8 cellular contexts compared by ENCODE assay signal in genomic region chr7:151028948-151029501, GRCh38. TPM values are rescaled to one million over a fixed set of nuclear protein-coding genes. Genes with fewer than 3 reads are reported as not detected.
DNase-seq lines count a peak whose midpoint lies in the region; ATAC-seq, FAIRE-seq and TF ChIP-seq lines count a peak whose summit lies in the region.

No MANE protein-coding gene starts in this region.

- H3K4me3 ChIP-seq in stomach = peak overlapping the region; percentile 60 to 82 (median 72)

- H3K27me3 ChIP-seq in stomach = no peaks in the 10 kb centered on the region

- H3K4me3 Mint-ChIP-seq in activated naive CD8-positive, alpha-beta T cell treated with anti-CD3 and anti-CD28 coated beads for 36 hours = peak overlapping the region; percentile 94
- peak overlapping the region; percentile 94 to 97 (median 95) for H3K4me3 Mint-ChIP-seq in immature natural killer cell

- peaks cover 20% of the 10 kb centered on the region for H3K4me1 Mint-ChIP-seq in activated naive CD8-positive, alpha-beta T cell treated with anti-CD3 and anti-CD28 coated beads for 36 hours
- peaks cover 22 to 23% of the 10 kb centered on the region in 2 donors for H3K4me1 Mint-ChIP-seq in immature natural killer cell

- peaks cover 0 to 27% (median 19%) of the 10 kb centered on the region in 4 donors for H3K36me3 ChIP-seq in stomach

- H3K9me3 ChIP-seq in stomach = no peaks in the 10 kb centered on the region

- no peak for TF ChIP-seq EP300 in stomach (IDR thresholded peaks at IDR 0.05)

- FAIRE-seq in frontal cortex (lab: Jason Lieb, UNC) = no peak

- TF ChIP-seq POLR2A in stomach (IDR thresholded peaks at IDR 0.05) = no peak

- 47 to 61% (median 50%) methylated on average over 17 of the region's 17 CpGs for WGBS in stomach, 5 donors

- H3K9me3 Mint-ChIP-seq in activated naive CD8-positive, alpha-beta T cell treated with anti-CD3 and anti-CD28 coated beads for 36 hours = no peaks in the 10 kb centered on the region
- no peaks in the 10 kb centered on the region for H3K9me3 Mint-ChIP-seq in immature natural killer cell

- ATAC-seq in HG02571 (IDR thresholded peaks at IDR 0.05; ENCODE audit: unreplicated experiment) (no peak), HG02973 (IDR thresholded peaks at IDR 0.05; ENCODE audit: unreplicated experiment) (no peak)

- peak; percentile 75 for DNase-seq in NCI-H1694 (lab: John Stamatoyannopoulos, UW)
- DNase-seq in NCI-H1694 treated with DMSO at 0.1 percent for 48 hours (lab: John Stamatoyannopoulos, UW) = no peak
- DNase-seq in activated naive CD8-positive, alpha-beta T cell treated with anti-CD3 and anti-CD28 coated beads for 36 hours = no peak
- DNase-seq in immature natural killer cell = no peak
- no peak for DNase-seq in stomach
- DNase-seq in frontal cortex (ENCODE audit: low spot score in 2 of 2) = no peak

- TF ChIP-seq CTCF in stomach (IDR thresholded peaks at IDR 0.05) = no peak

- no peaks in the 10 kb centered on the region for H3K27me3 Mint-ChIP-seq in activated naive CD8-positive, alpha-beta T cell treated with anti-CD3 and anti-CD28 coated beads for 36 hours
- peaks cover 7 to 12% (median 10%) of the 10 kb centered on the region in 3 donors for H3K27me3 Mint-ChIP-seq in immature natural killer cell (ENCODE audit: low read depth in 3 of 3)

- H3K36me3 Mint-ChIP-seq in activated naive CD8-positive, alpha-beta T cell treated with anti-CD3 and anti-CD28 coated beads for 36 hours = peaks cover 5% of the 10 kb centered on the region
- H3K36me3 Mint-ChIP-seq in immature natural killer cell = peaks cover 2 to 6% (median 3%) of the 10 kb centered on the region in 3 donors

- H3K4me1 ChIP-seq in stomach = peaks cover 5 to 43% (median 26%) of the 10 kb centered on the region in 4 donors

- H3K27ac Mint-ChIP-seq in activated naive CD8-positive, alpha-beta T cell treated with anti-CD3 and anti-CD28 coated beads for 36 hours = peak overlapping the region; percentile 90
- H3K27ac Mint-ChIP-seq in immature natural killer cell = peak overlapping the region; percentile 97 to 99 (median 98)

- peak overlapping the region; percentile 84 to 91 (median 88) for H3K27ac ChIP-seq in stomach

- intact Hi-C loops in stomach (cut with DNase I; ENCODE audit: low total_unique reads) = no loop called here

RNA-seq across cellular contexts. Expression of gene ABCB8, which starts 0.8 kb away (rescaled TPM):
- 10 to 100 TPM; 34.3 to 37.6 TPM for total RNA-seq in activated naive CD8-positive, alpha-beta T cell treated with anti-CD3 and anti-CD28 coated beads for 36 hours
- 10 to 100 TPM; 17.6 to 26.5 (median 23.3) TPM for polyA plus RNA-seq in immature natural killer cell
- 10 to 100 TPM; 14.1 to 57.2 (median 33.9) TPM for total RNA-seq in stomach
- 10 to 100 TPM in 1 of 3 donors, 1 to 10 TPM in 2; 9.5 to 19.1 (median 10.0) TPM for polyA plus RNA-seq in stomach
- total RNA-seq in frontal cortex = 22.8 TPM

RNA-seq across cellular contexts. Expression of gene ATG9B, which starts 4.7 kb away (rescaled TPM):
- total RNA-seq in activated naive CD8-positive, alpha-beta T cell treated with anti-CD3 and anti-CD28 coated beads for 36 hours = 10 to 100 TPM; 12.3 TPM
- polyA plus RNA-seq in immature natural killer cell = 1 to 10 TPM in 2 of 3 donors, not detected in 1; 1.9 to 5.7 TPM
- 10 to 100 TPM in 1 of 5 donors, under 1 TPM in 1, not detected in 3; 0.55 to 33.0 TPM for total RNA-seq in stomach
- 10 to 100 TPM in 1 of 3 donors, under 1 TPM in 1, not detected in 1; 0.31 to 17.1 TPM for polyA plus RNA-seq in stomach
- 2.4 TPM for total RNA-seq in frontal cortex

RNA-seq across cellular contexts. Expression of gene ASIC3, which starts 19.3 kb away (rescaled TPM):
- 1 to 10 TPM; 2.7 to 3.2 TPM for total RNA-seq in activated naive CD8-positive, alpha-beta T cell treated with anti-CD3 and anti-CD28 coated beads for 36 hours
- polyA plus RNA-seq in immature natural killer cell (not detected), stomach (1 to 10 TPM; 2.7 to 4.7 (median 3.7) TPM)
- total RNA-seq in stomach (10 to 100 TPM in 2 of 5 donors, under 1 TPM in 3; 0.29 to 25.9 (median 0.43) TPM), frontal cortex (0.82 TPM)

RNA-seq across cellular contexts. Expression of gene CDK5, which starts 28.7 kb away (rescaled TPM):
- 10 to 100 TPM; 13.3 to 16.0 TPM for total RNA-seq in activated naive CD8-positive, alpha-beta T cell treated with anti-CD3 and anti-CD28 coated beads for 36 hours
- 10 to 100 TPM; 15.6 to 18.9 (median 17.9) TPM for polyA plus RNA-seq in immature natural killer cell
- total RNA-seq in stomach = 10 to 100 TPM in 2 of 5 donors, 1 to 10 TPM in 1, under 1 TPM in 1, not detected in 1; 0.87 to 46.1 (median 11.0) TPM
- 10 to 100 TPM in 2 of 3 donors, 1 to 10 TPM in 1; 8.3 to 13.3 (median 11.8) TPM for polyA plus RNA-seq in stomach
- 47.7 TPM for total RNA-seq in frontal cortex

RNA-seq across cellular contexts. Expression of gene SLC4A2, which starts 30.4 kb away (rescaled TPM):
- total RNA-seq in activated naive CD8-positive, alpha-beta T cell treated with anti-CD3 and anti-CD28 coated beads for 36 hours = 10 to 100 TPM; 66.5 to 69.1 TPM
- polyA plus RNA-seq in immature natural killer cell = 10 to 100 TPM in 2 of 3 donors, 1 to 10 TPM in 1; 6.7 to 19.8 (median 10.9) TPM
- total RNA-seq in stomach = 100 to 1,000 TPM in 4 of 5 donors, 10 to 100 TPM in 1; 65.9 to 296 (median 128) TPM
- 100 to 1,000 TPM; 121 to 157 (median 124) TPM for polyA plus RNA-seq in stomach
- 10.6 TPM for total RNA-seq in frontal cortex
